ENCODE assay signal across 24 cellular contexts in genomic region chr2:207951734-207952480, GRCh38.
DNase-seq lines count a peak whose midpoint lies in the region; ATAC-seq and TF ChIP-seq lines count a peak whose summit lies in the region.
"Had no signal": no experiment of that assay in that cellular context is flagged by ENCODE, and none has a peak within 500 bp of the region (broad histone marks: within the 10 kb centered on the region; RNA-seq: fewer than 3 reads in every experiment).

No MANE protein-coding gene starts in this region.

- no peak overlapping the region for H3K27ac ChIP-seq in GM23338 (ENCODE audit: low read depth)
- H3K27ac ChIP-seq in RWPE1 = no peak overlapping the region
- H3K27ac ChIP-seq: A549, gastroesophageal sphincter, vagina had no signal

- no TSS peak for BruUV-seq in Caco-2 (replicated peaks; lab: Mats Ljungman, UMichigan)

- intact Hi-C loops in Caco-2 (cut with micrococcal nuclease; ENCODE audit: unreplicated experiment) = loop anchor here (1.0 to 5.0 kb wide), 6 partner anchors 39 to 205 kb away; partner anchors contain the start of gene FZD5

- H3K36me3 Mint-ChIP-seq in Caco-2 (ENCODE audit: insufficient read depth, unreplicated experiment) (no peaks in the 10 kb centered on the region), GM23338 (ENCODE audit: low read depth) (no peaks in the 10 kb centered on the region), WTC11 (no peaks in the 10 kb centered on the region)

- peak overlapping the region; percentile 53 for H3K4me2 ChIP-seq in GM23338
- H3K4me2 ChIP-seq: A549 had no signal

- H3K9me3 ChIP-seq in Caco-2 = no peaks in the 10 kb centered on the region
- H3K9me3 ChIP-seq: A549, gastroesophageal sphincter, vagina had no signal

- H3K27ac Mint-ChIP-seq in Caco-2 (ENCODE audit: unreplicated experiment) (peak overlapping the region; percentile 68), GM23338 (no peak overlapping the region), WTC11 (peak overlapping the region; percentile 58; the same call in 1 of the 2 replicates)
- H3K27ac Mint-ChIP-seq: CD8-positive, alpha-beta T cell; HFFc6; T-helper 2 cell treated with Interferon-gamma antibody and Interleukin-4, amounts not matched to agents 5 μg/mL and 100 μg/mL, for 36 hours had no signal

- DNase-seq in Caco-2 (no peak), GM23338 (ENCODE audit: low spot score) (peak; percentile 18), MV-4-11 (lab: John Stamatoyannopoulos, UW) (peak; percentile 61), WTC11 (ENCODE audit: low spot score) (no peak), RWPE1 (ENCODE audit: low spot score) (no peak), NCI-H345 (lab: John Stamatoyannopoulos, UW) (no peak), OCI-M2 (lab: John Stamatoyannopoulos, UW; ENCODE audit: unreplicated experiment) (no peak)
- DNase-seq in effector CD4-positive, alpha-beta T cell = no peak
- DNase-seq: activated CD4-positive, alpha-beta T cell treated with anti-CD3 and anti-CD28 coated beads for 1 hour; CD8-positive, alpha-beta T cell; dermis blood vessel endothelial cell; DND-41; HFFc6; NCI-H1105 treated with DMSO at 0.1 percent for 48 hours; NCI-H2171 treated with DMSO at 0.1 percent for 48 hours; SHP77 treated with DMSO at 0.1 percent for 48 hours; stimulated activated CD4-positive, alpha-beta T cell treated with anti-CD3 and anti-CD28 coated beads, Interleukin-4, amount 100 ng/mL, for 1 hour; substantia nigra had no signal

- POLR2A ChIA-PET in Caco-2 (lab: Charles Lee) = interaction anchor here (0.9 to 1.3 kb wide), 2 partner anchors 16 to 183 kb away, joined by 3 read pairs; no protein-coding TSS in a partner anchor
- POLR2A ChIA-PET in WTC11 (lab: Charles Lee) = interaction anchor here (0.7 kb wide), 1 partner anchor 327 kb away, joined by 3 read pairs; the partner anchor contains the start of gene METTL21A
- POLR2A ChIA-PET in RWPE1 (lab: Yijun Ruan, JAX; ENCODE audit: low non-redundant PET) = no interaction called here

- no peak overlapping the region for H2AFZ ChIP-seq in GM23338

- H3K27me3 Mint-ChIP-seq in Caco-2 (ENCODE audit: insufficient read depth, unreplicated experiment) = no peaks in the 10 kb centered on the region
- H3K27me3 Mint-ChIP-seq in GM23338 (ENCODE audit: insufficient read depth, low read depth, poor library complexity) = no peaks in the 10 kb centered on the region
- H3K27me3 Mint-ChIP-seq in WTC11 (ENCODE audit: low read depth) = no peaks in the 10 kb centered on the region; the same call in 1 of the 2 replicates
- H3K27me3 Mint-ChIP-seq: IgD-negative memory B cell had no signal

- H3K4me1 ChIP-seq in Caco-2 (peaks cover 65% of the 10 kb centered on the region), GM23338 (ENCODE audit: insufficient read depth) (peaks cover 32% of the 10 kb centered on the region)
- H3K4me1 ChIP-seq: A549, vagina had no signal

- H4K20me1 ChIP-seq in GM23338 (replicated peaks; ENCODE audit: insufficient read depth) = no peaks in the 10 kb centered on the region

- peak; percentile 64 for ATAC-seq in GM23338
- ATAC-seq in WTC11 = peak; percentile 68
- ATAC-seq: A549; CD8-positive, alpha-beta T cell; gastroesophageal sphincter; left lobe of liver had no signal

- H3K9me2 ChIP-seq in GM23338 (ENCODE audit: insufficient read depth) = no peaks in the 10 kb centered on the region

- no peak overlapping the region for H3K4me3 ChIP-seq in Caco-2 (ENCODE audit: low read depth, low read length)
- no peak overlapping the region for H3K4me3 ChIP-seq in GM23338
- H3K4me3 ChIP-seq: A549, gastroesophageal sphincter, vagina had no signal

- no peaks in the 10 kb centered on the region for H3K36me3 ChIP-seq in Caco-2 (ENCODE audit: control insufficient read depth, insufficient read depth, low read length)
- no peaks in the 10 kb centered on the region for H3K36me3 ChIP-seq in GM23338 (ENCODE audit: insufficient read depth)
- H3K36me3 ChIP-seq: gastroesophageal sphincter, vagina had no signal

- H3K27me3 ChIP-seq in Caco-2 (replicated peaks; ENCODE audit: control insufficient read depth, insufficient read depth, low read length) (no peaks in the 10 kb centered on the region), GM23338 (ENCODE audit: insufficient read depth) (no peaks in the 10 kb centered on the region)
- H3K27me3 ChIP-seq: gastroesophageal sphincter, vagina had no signal

- H3K4me1 Mint-ChIP-seq in Caco-2 (ENCODE audit: low read depth, unreplicated experiment) (peaks cover 43% of the 10 kb centered on the region), GM23338 (peaks cover 40% of the 10 kb centered on the region), WTC11 (peaks cover 50% of the 10 kb centered on the region)

- H3F3A ChIP-seq in GM23338 (replicated peaks; ENCODE audit: low read depth) = no peaks in the 10 kb centered on the region

- H3K4me3 Mint-ChIP-seq in Caco-2 (ENCODE audit: unreplicated experiment) (no peak overlapping the region), GM23338 (no peak overlapping the region; the same call in 2 of the 3 replicates), WTC11 (peak overlapping the region; percentile 29; the same call in 1 of the 2 replicates)
- H3K4me3 Mint-ChIP-seq: CD8-positive, alpha-beta T cell; HFFc6; IgD-negative memory B cell; T-helper 2 cell treated with Interferon-gamma antibody and Interleukin-4, amounts not matched to agents 5 μg/mL and 100 μg/mL, for 36 hours had no signal

- CTCF ChIA-PET in Caco-2 (lab: Charles Lee) = interaction anchor here (0.9 to 1.8 kb wide), 5 partner anchors 88 to 206 kb away, joined by 3 to 10 read pairs (median 3); no protein-coding TSS in a partner anchor
- CTCF ChIA-PET in WTC11 (lab: Charles Lee) = interaction anchor here (1.5 kb wide), 1 partner anchor 160 kb away, joined by 3 read pairs; no protein-coding TSS in a partner anchor
- CTCF ChIA-PET in RWPE1 (lab: Yijun Ruan, JAX) = interaction anchor here (0.6 to 0.7 kb wide), 2 partner anchors 155 to 855 kb away, joined by 3 to 4 read pairs; no protein-coding TSS in a partner anchor

- H3K79me2 ChIP-seq in GM23338 (replicated peaks; ENCODE audit: insufficient read depth) = no peaks in the 10 kb centered on the region

- peaks cover 10% of the 10 kb centered on the region for H3K9me3 Mint-ChIP-seq in Caco-2 (ENCODE audit: unreplicated experiment)
- no peaks in the 10 kb centered on the region for H3K9me3 Mint-ChIP-seq in GM23338
- no peaks in the 10 kb centered on the region for H3K9me3 Mint-ChIP-seq in WTC11
- H3K9me3 Mint-ChIP-seq: CD8-positive, alpha-beta T cell; HFFc6; IgD-negative memory B cell; T-helper 2 cell treated with Interferon-gamma antibody and Interleukin-4, amounts not matched to agents 5 μg/mL and 100 μg/mL, for 36 hours had no signal

- TF ChIP-seq CTCF in Caco-2 (IDR thresholded peaks at IDR 0.05; ENCODE audit: insufficient read depth in 1 of 2, low read depth in 1 of 2, low read length in 1 of 2, severe bottlenecking in 1 of 2, unreplicated experiment in 1 of 2) = no peak
- no peak for TF ChIP-seq CTCF in GM23338 (conservative IDR thresholded peaks at IDR 0.05; ENCODE audit: low read depth in 2 of 2)
- no peak for TF ChIP-seq CTCF in WTC11 (IDR thresholded peaks at IDR 0.05)
- no peak for TF ChIP-seq CTCF in RWPE1 (conservative IDR thresholded peaks at IDR 0.05; ENCODE audit: low read depth)

TF ChIP-seq in GM23338, 12 proteins besides CTCF, POLR2A, EP300 and RAD21 (continues in another document):
- TF ChIP-seq ETS1 (IDR thresholded peaks at IDR 0.05) = no peak
- no peak for TF ChIP-seq EZH2 (IDR thresholded peaks at IDR 0.05; ENCODE audit: low read depth, unreplicated experiment)
- TF ChIP-seq STAT1 (IDR thresholded peaks at IDR 0.05; ENCODE audit: unreplicated experiment) = no peak
- TF ChIP-seq JUNB (IDR thresholded peaks at IDR 0.05; ENCODE audit: unreplicated experiment) = no peak
- no peak for TF ChIP-seq NANOG (IDR thresholded peaks at IDR 0.05; ENCODE audit: borderline replicate concordance)
- TF ChIP-seq EZH2phosphoT487 (IDR thresholded peaks at IDR 0.05; ENCODE audit: unreplicated experiment) = no peak

TF ChIP-seq in WTC11, 78 proteins besides CTCF, POLR2A, EP300 and RAD21:
- TF ChIP-seq NR1H2 (CRISPR knock-in tag; IDR thresholded peaks at IDR 0.05) (no peak), USF2 (CRISPR knock-in tag; IDR thresholded peaks at IDR 0.05) (no peak), KAT7 (CRISPR knock-in tag; IDR thresholded peaks at IDR 0.05; ENCODE audit: borderline replicate concordance) (no peak), SMAD3 (CRISPR knock-in tag; IDR thresholded peaks at IDR 0.05; ENCODE audit: borderline replicate concordance) (no peak)
TF ChIP-seq in WTC11: peak in this region for 0.

Comparison
In these comparisons a context has a peak if more than half of its experiments do, and no peak if none do; other contexts are left out.
1. DNase-seq: peak in GM23338 (single experiment) and MV-4-11 (single experiment); none in Caco-2 (0 of 2), WTC11 (single experiment), effector CD4-positive, alpha-beta T cell (single experiment), RWPE1 (single experiment), NCI-H345 (single experiment) and OCI-M2 (single experiment).